Comparison of ENCODE assay signal across 2 cellular contexts in the genomic region with DNA sequence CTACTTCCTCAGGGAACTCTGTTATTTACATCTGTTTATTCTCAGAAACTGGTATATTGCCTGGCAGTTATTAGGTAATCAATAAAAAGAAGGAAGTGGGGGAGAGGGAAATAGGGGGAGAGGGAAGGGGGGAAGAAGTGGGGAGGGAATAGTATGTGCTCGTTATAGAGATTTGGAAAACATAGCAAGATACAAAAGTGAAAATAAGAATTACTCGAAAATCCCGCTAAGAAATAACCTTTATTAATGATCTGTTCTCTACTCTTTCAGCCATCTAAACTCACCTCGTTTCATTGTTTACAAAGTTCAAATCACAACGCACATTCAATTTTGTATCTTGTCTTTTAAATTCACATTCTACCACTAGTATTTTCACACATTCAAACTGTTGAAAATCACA.
TF ChIP-seq lines count a peak whose summit lies in the region.

No MANE protein-coding gene starts in this region.

TF ChIP-seq in A549, 52 proteins besides CTCF, POLR2A, EP300 and RAD21 (continued from another document):
- TF ChIP-seq PHF8 (IDR thresholded peaks at IDR 0.05; ENCODE audit: borderline replicate concordance, low read depth) (no peak), ELK1 (IDR thresholded peaks at IDR 0.05; ENCODE audit: low read depth, low read length) (no peak), REST (IDR thresholded peaks at IDR 0.05) (no peak), RCOR1 (IDR thresholded peaks at IDR 0.05; ENCODE audit: low read depth, low read length) (no peak), KDM5A (IDR thresholded peaks at IDR 0.05) (no peak), FOXS1 (CRISPR knock-in tag; IDR thresholded peaks at IDR 0.05) (no peak), HMGXB4 (CRISPR knock-in tag; IDR thresholded peaks at IDR 0.05; ENCODE audit: borderline replicate concordance) (no peak)

TF ChIP-seq in K562, 482 proteins besides CTCF, POLR2A, EP300 and RAD21 (continued from another document):
- TF ChIP-seq HNRNPK (IDR thresholded peaks at IDR 0.05; ENCODE audit: low read depth, low read length, poor library complexity, severe bottlenecking) = peak; percentile 54
